ENCODE assay signal across 17 cellular contexts in the genomic region with DNA sequence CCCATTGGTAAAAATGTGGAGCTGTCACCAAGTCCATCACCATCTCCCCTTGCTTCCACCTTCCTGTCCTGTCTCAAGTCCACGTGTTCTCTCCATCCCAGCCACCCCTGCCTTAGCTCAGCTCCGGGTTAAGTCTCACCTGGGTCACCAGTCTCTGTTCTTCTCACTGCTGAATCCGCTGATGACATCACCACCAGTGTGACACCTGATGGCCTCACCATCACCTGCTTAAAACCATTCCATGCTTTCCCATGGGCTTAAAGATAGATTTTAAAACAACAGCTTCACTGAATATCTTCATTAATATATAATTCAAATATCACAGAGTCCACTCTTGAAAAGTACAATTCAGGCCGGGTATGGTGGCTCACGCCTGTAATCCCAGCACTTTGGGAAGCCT. TPM values are rescaled to one million over a fixed set of nuclear protein-coding genes. Genes with fewer than 3 reads are reported as not detected.
DNase-seq lines count a peak whose midpoint lies in the region; ATAC-seq and TF ChIP-seq lines count a peak whose summit lies in the region.
"Had no signal": no experiment of that assay in that cellular context is flagged by ENCODE, and none has a peak within 500 bp of the region (broad histone marks: within the 10 kb centered on the region; RNA-seq: fewer than 3 reads in every experiment).

No MANE protein-coding gene starts in this region.

- CTCF ChIA-PET in CD8-positive, alpha-beta T cell (lab: Charles Lee) = interaction anchor here (0.9 to 12.3 kb wide), 4 partner anchors 16 to 88 kb away, joined by 3 to 89 read pairs (median 3); partner anchors contain the start of gene RGCC
- CTCF ChIA-PET in naive thymus-derived CD4-positive, alpha-beta T cell (lab: Charles Lee) = interaction anchor here (1.0 to 2.1 kb wide), 2 partner anchors 33 to 40 kb away, joined by 3 to 11 read pairs; no protein-coding TSS in a partner anchor

- DNase-seq in activated T-cell treated with anti-CD3 and anti-CD28 coated beads, Interleukin-2, amount 50 U/mL, for 72 hours = no peak
- DNase-seq in activated T-cell treated with anti-CD3 and anti-CD28 coated beads, Interleukin-2, amount 50 U/mL, for 4 hours = no peak
- no peak for DNase-seq in CD8-positive, alpha-beta T cell
- DNase-seq in naive thymus-derived CD4-positive, alpha-beta T cell = no peak
- DNase-seq in EL = no peak
- DNase-seq in sciatic nerve (ENCODE audit: low spot score) = no peak
- DNase-seq: AML-193; CD8-positive, alpha-beta memory T cell; DND-41; KBM-7; NCI-H1048; NCI-H226; NCI-H526; SJCRH30 had no signal

- H3K4me3 ChIP-seq in CD8-positive, alpha-beta T cell (ENCODE audit: low read depth, low read length) = no peak overlapping the region
- H3K4me3 ChIP-seq in naive thymus-derived CD4-positive, alpha-beta T cell (ENCODE audit: low read length) = no peak overlapping the region
- H3K4me3 ChIP-seq: SJCRH30 had no signal

- H3K27me3 Mint-ChIP-seq in activated T-cell treated with anti-CD3 and anti-CD28 coated beads, Interleukin-2, amount 50 U/mL, for 72 hours (ENCODE audit: low read depth) = no peaks in the 10 kb centered on the region
- no peaks in the 10 kb centered on the region for H3K27me3 Mint-ChIP-seq in activated T-cell treated with anti-CD3 and anti-CD28 coated beads, Interleukin-2, amount 50 U/mL, for 4 hours (ENCODE audit: low read depth)
- H3K27me3 Mint-ChIP-seq in CD8-positive, alpha-beta T cell (ENCODE audit: low read depth) = no peaks in the 10 kb centered on the region
- H3K27me3 Mint-ChIP-seq in activated T-helper 17 cell treated with anti-CD3 and anti-CD28 coated beads, Interleukin-2, amount 50 U/mL, for 72 hours = no peaks in the 10 kb centered on the region
- H3K27me3 Mint-ChIP-seq in naive thymus-derived CD4-positive, alpha-beta T cell = no peaks in the 10 kb centered on the region
- H3K27me3 Mint-ChIP-seq: CD8-positive, alpha-beta memory T cell had no signal

- H3K27ac ChIP-seq in CD8-positive, alpha-beta T cell (ENCODE audit: low read depth, low read length) = no peak overlapping the region
- no peak overlapping the region for H3K27ac ChIP-seq in naive thymus-derived CD4-positive, alpha-beta T cell (ENCODE audit: low read depth, low read length)
- H3K27ac ChIP-seq: RWPE1, SJCRH30 had no signal

- no peak for TF ChIP-seq CTCF in CD8-positive, alpha-beta T cell (IDR thresholded peaks at IDR 0.05)

- no peaks in the 10 kb centered on the region for H3K36me3 ChIP-seq in CD8-positive, alpha-beta T cell (ENCODE audit: insufficient read depth, low read length)
- no peaks in the 10 kb centered on the region for H3K36me3 ChIP-seq in naive thymus-derived CD4-positive, alpha-beta T cell (ENCODE audit: control insufficient read depth in 2 of 3, insufficient read depth in 3 of 3, low read length in 3 of 3)
- H3K36me3 ChIP-seq: SJCRH30 had no signal

- peaks cover 0 to 2% of the 10 kb centered on the region in 2 donors for H3K9me3 Mint-ChIP-seq in activated T-cell treated with anti-CD3 and anti-CD28 coated beads, Interleukin-2, amount 50 U/mL, for 72 hours
- H3K9me3 Mint-ChIP-seq in activated T-cell treated with anti-CD3 and anti-CD28 coated beads, Interleukin-2, amount 50 U/mL, for 4 hours = peaks cover under 1% of the 10 kb centered on the region
- H3K9me3 Mint-ChIP-seq in CD8-positive, alpha-beta T cell = no peaks in the 10 kb centered on the region
- peaks cover 8% of the 10 kb centered on the region for H3K9me3 Mint-ChIP-seq in activated T-helper 17 cell treated with anti-CD3 and anti-CD28 coated beads, Interleukin-2, amount 50 U/mL, for 72 hours
- H3K9me3 Mint-ChIP-seq in naive thymus-derived CD4-positive, alpha-beta T cell = peaks cover 0 to 15% (median 4%) of the 10 kb centered on the region in 11 donors

- no peak overlapping the region for H3K4me3 Mint-ChIP-seq in activated T-cell treated with anti-CD3 and anti-CD28 coated beads, Interleukin-2, amount 50 U/mL, for 72 hours
- no peak overlapping the region for H3K4me3 Mint-ChIP-seq in activated T-cell treated with anti-CD3 and anti-CD28 coated beads, Interleukin-2, amount 50 U/mL, for 4 hours
- H3K4me3 Mint-ChIP-seq in CD8-positive, alpha-beta T cell = no peak overlapping the region
- H3K4me3 Mint-ChIP-seq in activated T-helper 17 cell treated with anti-CD3 and anti-CD28 coated beads, Interleukin-2, amount 50 U/mL, for 72 hours = no peak overlapping the region
- peak overlapping the region in 1 of 10 donors; percentile 49 for H3K4me3 Mint-ChIP-seq in naive thymus-derived CD4-positive, alpha-beta T cell
- H3K4me3 Mint-ChIP-seq: CD8-positive, alpha-beta memory T cell had no signal

- ATAC-seq in activated T-cell treated with anti-CD3 and anti-CD28 coated beads, Interleukin-2, amount 50 U/mL, for 72 hours (replicated peaks in 1 of 2) = no peak
- no peak for ATAC-seq in activated T-cell treated with anti-CD3 and anti-CD28 coated beads, Interleukin-2, amount 50 U/mL, for 4 hours
- ATAC-seq in CD8-positive, alpha-beta T cell = no peak
- no peak for ATAC-seq in activated T-helper 17 cell treated with anti-CD3 and anti-CD28 coated beads, Interleukin-2, amount 50 U/mL, for 72 hours (replicated peaks)
- no peak for ATAC-seq in naive thymus-derived CD4-positive, alpha-beta T cell
- ATAC-seq in HG02938 (IDR thresholded peaks at IDR 0.05; ENCODE audit: unreplicated experiment) = no peak
- ATAC-seq in sciatic nerve = no peak

- intact Hi-C loops in CD8-positive, alpha-beta T cell (cut with DNase I, micrococcal nuclease) = no loop called here
- intact Hi-C loops in naive thymus-derived CD4-positive, alpha-beta T cell (cut with micrococcal nuclease) = no loop called here
- intact Hi-C loops in sciatic nerve (cut with DNase I) = no loop called here

- H3K27ac Mint-ChIP-seq in activated T-cell treated with anti-CD3 and anti-CD28 coated beads, Interleukin-2, amount 50 U/mL, for 72 hours = peak overlapping the region; percentile 18
- peak overlapping the region; percentile 8 for H3K27ac Mint-ChIP-seq in CD8-positive, alpha-beta T cell
- peak overlapping the region; percentile 39 for H3K27ac Mint-ChIP-seq in activated T-helper 17 cell treated with anti-CD3 and anti-CD28 coated beads, Interleukin-2, amount 50 U/mL, for 72 hours
- peak overlapping the region in 8 of 9 donors; percentile 63 to 96 (median 87) for H3K27ac Mint-ChIP-seq in naive thymus-derived CD4-positive, alpha-beta T cell

- peaks cover 90% of the 10 kb centered on the region for H3K4me1 Mint-ChIP-seq in activated T-cell treated with anti-CD3 and anti-CD28 coated beads, Interleukin-2, amount 50 U/mL, for 72 hours (ENCODE audit: low read depth)
- H3K4me1 Mint-ChIP-seq in activated T-cell treated with anti-CD3 and anti-CD28 coated beads, Interleukin-2, amount 50 U/mL, for 4 hours (ENCODE audit: low read depth) = peaks cover 79% of the 10 kb centered on the region
- H3K4me1 Mint-ChIP-seq in CD8-positive, alpha-beta T cell (ENCODE audit: low read depth) = peaks cover 70% of the 10 kb centered on the region
- H3K4me1 Mint-ChIP-seq in activated T-helper 17 cell treated with anti-CD3 and anti-CD28 coated beads, Interleukin-2, amount 50 U/mL, for 72 hours = peaks cover 39% of the 10 kb centered on the region
- peaks cover 56 to 91% (median 87%) of the 10 kb centered on the region in 7 donors for H3K4me1 Mint-ChIP-seq in naive thymus-derived CD4-positive, alpha-beta T cell

- POLR2A ChIA-PET in CD8-positive, alpha-beta T cell (lab: Charles Lee) = interaction anchor here (0.9 to 1.4 kb wide), 3 partner anchors 34 to 40 kb away, joined by 3 to 4 read pairs (median 4); no protein-coding TSS in a partner anchor
- POLR2A ChIA-PET in naive thymus-derived CD4-positive, alpha-beta T cell (lab: Charles Lee) = interaction anchor here (0.6 to 16.2 kb wide), 4 partner anchors 8 to 40 kb away, joined by 3 to 284 read pairs (median 12); no protein-coding TSS in a partner anchor

- peaks cover 56% of the 10 kb centered on the region for H3K4me1 ChIP-seq in CD8-positive, alpha-beta T cell (ENCODE audit: insufficient read depth, low read length)
- H3K4me1 ChIP-seq in naive thymus-derived CD4-positive, alpha-beta T cell (ENCODE audit: control insufficient read depth in 2 of 2, insufficient read depth in 2 of 2, low read length in 2 of 2) = peaks cover 28 to 74% of the 10 kb centered on the region in 2 donors

- H3K9me3 ChIP-seq in CD8-positive, alpha-beta T cell (ENCODE audit: low read length) = no peaks in the 10 kb centered on the region
- H3K9me3 ChIP-seq in naive thymus-derived CD4-positive, alpha-beta T cell (ENCODE audit: control insufficient read depth in 2 of 3, low read length in 3 of 3) = no peaks in the 10 kb centered on the region
- H3K9me3 ChIP-seq: SJCRH30 had no signal

- no peaks in the 10 kb centered on the region for H3K27me3 ChIP-seq in CD8-positive, alpha-beta T cell (ENCODE audit: insufficient read depth, low read length)
- H3K27me3 ChIP-seq in naive thymus-derived CD4-positive, alpha-beta T cell (ENCODE audit: control insufficient read depth in 2 of 2, insufficient read depth in 2 of 2, low read length in 2 of 2) = no peaks in the 10 kb centered on the region
- H3K27me3 ChIP-seq: SJCRH30 had no signal

- peaks cover 6 to 8% of the 10 kb centered on the region in 2 donors for H3K36me3 Mint-ChIP-seq in activated T-cell treated with anti-CD3 and anti-CD28 coated beads, Interleukin-2, amount 50 U/mL, for 72 hours (ENCODE audit: insufficient read depth in 2 of 2)
- no peaks in the 10 kb centered on the region for H3K36me3 Mint-ChIP-seq in activated T-cell treated with anti-CD3 and anti-CD28 coated beads, Interleukin-2, amount 50 U/mL, for 4 hours (ENCODE audit: insufficient read depth)
- H3K36me3 Mint-ChIP-seq in CD8-positive, alpha-beta T cell = peaks cover 6% of the 10 kb centered on the region
- H3K36me3 Mint-ChIP-seq in activated T-helper 17 cell treated with anti-CD3 and anti-CD28 coated beads, Interleukin-2, amount 50 U/mL, for 72 hours (ENCODE audit: low read depth) = peaks cover 5% of the 10 kb centered on the region
- H3K36me3 Mint-ChIP-seq in naive thymus-derived CD4-positive, alpha-beta T cell = peaks cover 8 to 20% (median 12%) of the 10 kb centered on the region in 5 donors

RNA-seq across cellular contexts. Expression of gene RGCC, which starts 42.1 kb away (rescaled TPM):
- total RNA-seq in activated T-cell treated with anti-CD3 and anti-CD28 coated beads, Interleukin-2, amount 50 U/mL, for 72 hours = 100 to 1,000 TPM in 1 of 2 donors, 10 to 100 TPM in 1; 85.1 to 111 TPM
- total RNA-seq in activated T-cell treated with anti-CD3 and anti-CD28 coated beads, Interleukin-2, amount 50 U/mL, for 4 hours = 100 to 1,000 TPM; 163 to 216 (median 185) TPM
- total RNA-seq in CD8-positive, alpha-beta T cell = 100 to 1,000 TPM; 578 to 581 TPM
- total RNA-seq in activated T-helper 17 cell treated with anti-CD3 and anti-CD28 coated beads, Interleukin-2, amount 50 U/mL, for 72 hours = 100 to 1,000 TPM in 1 of 2 donors, 10 to 100 TPM in 1; 57.0 to 163 TPM
- 100 to 1,000 TPM in 4 of 5 experiments, 10 to 100 TPM in 1; 45.9 to 402 (median 197) TPM for total RNA-seq in naive thymus-derived CD4-positive, alpha-beta T cell
- polyA plus RNA-seq in naive thymus-derived CD4-positive, alpha-beta T cell = 100 to 1,000 TPM; 123 to 284 TPM
- total RNA-seq in sciatic nerve = 138 TPM
- total RNA-seq: SJCRH30 had no signal

Comparison
In these comparisons a context has a peak if more than half of its experiments do, and no peak if none do; other contexts are left out.
1. H3K27ac Mint-ChIP-seq: peak in every context shown above with its lines; median percentile 87 in naive thymus-derived CD4-positive, alpha-beta T cell; 39 in activated T-helper 17 cell treated with anti-CD3 and anti-CD28 coated beads, Interleukin-2, amount 50 U/mL, for 72 hours; 18 in activated T-cell treated with anti-CD3 and anti-CD28 coated beads, Interleukin-2, amount 50 U/mL, for 72 hours; 8 in CD8-positive, alpha-beta T cell.